14 cellular contexts compared by ENCODE assay signal in the genomic region with DNA sequence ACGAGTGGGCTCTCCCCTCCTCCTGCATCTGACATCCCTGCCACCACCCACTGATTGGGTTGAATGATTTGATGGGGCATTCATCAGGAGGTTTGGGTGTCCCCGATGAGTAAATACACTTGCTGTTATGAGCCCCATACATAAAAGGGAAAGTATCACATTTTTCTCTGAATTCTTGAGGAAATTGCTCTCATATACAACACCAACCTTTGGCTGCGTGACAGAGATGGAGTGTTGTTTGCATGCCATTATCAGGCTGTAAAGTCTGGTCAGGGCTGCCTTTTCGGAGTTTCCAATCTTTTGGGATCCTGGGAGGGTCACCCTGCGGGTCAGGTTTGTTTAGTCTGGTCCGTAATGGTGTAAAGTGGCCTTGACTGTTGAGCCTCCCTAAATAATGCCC.
"Had no signal": no experiment of that assay in that cellular context is flagged by ENCODE, and none has a peak within 500 bp of the region (broad histone marks: within the 10 kb centered on the region; RNA-seq: fewer than 3 reads in every experiment).

No MANE protein-coding gene starts in this region.

- H3K9me3 ChIP-seq: esophagus squamous epithelium, lower lobe of right lung, neutrophil, right atrium auricular region, suprapubic skin, upper lobe of right lung had no signal

- H3K4me3 ChIP-seq: esophagus squamous epithelium, lower lobe of right lung, right atrium auricular region, suprapubic skin, upper lobe of right lung had no signal

- DNase-seq: activated CD4-positive, alpha-beta T cell treated with anti-CD3 and anti-CD28 coated beads for 1 hour; activated CD4-positive, alpha-beta T cell treated with anti-CD3 and anti-CD28 coated beads, Interleukin-2, amount 50 U/mL, for 48 hours; activated CD8-positive, alpha-beta memory T cell treated with anti-CD3 and anti-CD28 coated beads, Interleukin-2, amount 10 ng/mL, durations not matched to agents 7 days and 5 days; activated effector memory CD4-positive, alpha-beta T cell treated with anti-CD3 and anti-CD28 coated beads, Interleukin-2, amount 50 U/mL, for 16 hours; activated T-cell treated with anti-CD3 and anti-CD28 coated beads, Interleukin-2, amount 50 U/mL, for 24 hours; esophagus squamous epithelium; kidney glomerular epithelial cell; lower lobe of right lung; naive thymus-derived CD4-positive, alpha-beta T cell; stimulated activated naive CD4-positive, alpha-beta T cell treated with Interleukin-2 at 50 U/mL for 16 hours; upper lobe of right lung had no signal

- H3K4me1 ChIP-seq: lower lobe of right lung, right atrium auricular region, upper lobe of right lung had no signal

- H3K27me3 ChIP-seq: neutrophil, right atrium auricular region, suprapubic skin, upper lobe of right lung had no signal

- H3K27ac ChIP-seq: esophagus squamous epithelium, lower lobe of right lung, neutrophil, right atrium auricular region, suprapubic skin, upper lobe of right lung had no signal

- H3K36me3 ChIP-seq: esophagus squamous epithelium, lower lobe of right lung, neutrophil, right atrium auricular region, suprapubic skin, upper lobe of right lung had no signal
